14 cellular contexts compared by ENCODE assay signal in the genomic region with DNA sequence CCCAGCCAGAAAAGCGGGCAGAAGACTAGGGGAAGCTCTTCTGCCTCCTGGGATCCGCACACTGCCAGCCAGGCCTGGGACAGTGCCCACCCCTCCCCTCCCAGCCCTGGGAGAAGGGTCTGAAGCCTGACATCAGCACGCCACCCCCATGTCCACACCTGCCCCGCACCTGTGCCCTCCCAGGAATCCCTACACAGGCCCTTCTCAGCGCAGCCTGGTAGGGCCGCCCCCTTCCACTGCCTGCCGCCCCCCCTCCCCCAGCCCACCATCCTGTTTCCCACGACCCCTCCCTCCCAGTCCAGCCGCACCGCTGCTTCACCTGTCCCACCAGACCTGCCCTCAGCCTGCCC. TPM values are rescaled to one million over a fixed set of nuclear protein-coding genes. Genes with fewer than 3 reads are reported as not detected.
DNase-seq lines count a peak whose midpoint lies in the region; ATAC-seq and TF ChIP-seq lines count a peak whose summit lies in the region.
"Had no signal": no experiment of that assay in that cellular context is flagged by ENCODE, and none has a peak within 500 bp of the region (broad histone marks: within the 10 kb centered on the region; RNA-seq: fewer than 3 reads in every experiment).

No MANE protein-coding gene starts in this region.

- no CpG with 5 or more reads among the region's 10 CpGs for WGBS in iPS DF 6.9 (ENCODE audit: insufficient coverage, insufficient read length)

- H3K27ac ChIP-seq in DND-41 (ENCODE audit: low read length) (no peak overlapping the region), iPS DF 6.9 (ENCODE audit: low read length) (no peak overlapping the region)

- no peak overlapping the region for H3K4me3 ChIP-seq in DND-41 (ENCODE audit: low read depth in 1 of 2, low read length in 2 of 2)
- H3K4me3 ChIP-seq in NT2/D1 (ENCODE audit: insufficient read length, low read depth): peak overlapping the region; percentile 52
- H3K4me3 ChIP-seq in iPS DF 6.9 (ENCODE audit: low read length): peak overlapping the region; percentile 74; the same call in 1 of the 2 replicates

- peaks cover 11% of the 10 kb centered on the region for H3K4me1 Mint-ChIP-seq in activated naive CD4-positive, alpha-beta T cell treated with anti-CD3 and anti-CD28 coated beads, Interleukin-2, amount 10 ng/mL, durations not matched to agents 7 days and 5 days

- TF ChIP-seq CTCF in DND-41 (IDR thresholded peaks at IDR 0.05; ENCODE audit: borderline replicate concordance, extremely low read depth, low read length, poor library complexity, severe bottlenecking): no peak
- TF ChIP-seq CTCF in omental fat pad (IDR thresholded peaks at IDR 0.05): no peak

- H3K27me3 ChIP-seq in DND-41 (ENCODE audit: insufficient read depth, low read length, poor library complexity): peaks cover 25% of the 10 kb centered on the region
- H3K27me3 ChIP-seq in NT2/D1 (ENCODE audit: insufficient read depth, insufficient read length): peaks cover 37% of the 10 kb centered on the region
- peaks cover 5% of the 10 kb centered on the region; the same call in 1 of the 2 replicates for H3K27me3 ChIP-seq in iPS DF 6.9 (ENCODE audit: control insufficient read depth, insufficient read depth, low read length)

- peaks cover 89% of the 10 kb centered on the region for H3K27me3 Mint-ChIP-seq in activated naive CD4-positive, alpha-beta T cell treated with anti-CD3 and anti-CD28 coated beads, Interleukin-2, amount 10 ng/mL, durations not matched to agents 7 days and 5 days

- DNase-seq in DND-41 (no peak), NT2/D1 (ENCODE audit: low read depth, low spot score) (no peak), iPS DF 6.9 (ENCODE audit: low read depth, low spot score) (no peak), omental fat pad (ENCODE audit: low spot score) (no peak), GM19240 (ENCODE audit: insufficient read length, low spot score) (no peak)
- no peak for DNase-seq in activated naive CD4-positive, alpha-beta T cell treated with anti-CD3 and anti-CD28 coated beads, Interleukin-2, amount 10 ng/mL, durations not matched to agents 7 days and 5 days

- CTCF ChIA-PET in activated naive CD4-positive, alpha-beta T cell treated with anti-CD3 and anti-CD28 coated beads, Interleukin-2, amount 10 ng/mL, durations not matched to agents 7 days and 5 days (lab: Charles Lee): interaction anchor here (0.8 to 3.4 kb wide), 8 partner anchors 8 to 252 kb away, joined by 3 to 11 read pairs (median 4); no protein-coding TSS in a partner anchor

- H2AFZ ChIP-seq in DND-41 (ENCODE audit: low read depth, low read length): no peak overlapping the region

- no peaks in the 10 kb centered on the region for H3K9me3 Mint-ChIP-seq in activated naive CD4-positive, alpha-beta T cell treated with anti-CD3 and anti-CD28 coated beads, Interleukin-2, amount 10 ng/mL, durations not matched to agents 7 days and 5 days
- H3K9me3 Mint-ChIP-seq: activated CD4-positive, alpha-beta memory T cell treated with anti-CD3 and anti-CD28 coated beads, Interleukin-2, amount 10 ng/mL, durations not matched to agents 7 days and 5 days; activated naive CD8-positive, alpha-beta T cell treated with anti-CD3 and anti-CD28 coated beads for 36 hours had no signal

- peak overlapping the region; percentile 54 for H3K4me2 ChIP-seq in DND-41 (ENCODE audit: insufficient read depth, low read length)

- ATAC-seq in DND-41 (ENCODE audit: insufficient read depth, low read depth) (no peak), omental fat pad (ENCODE audit: low FRiP score) (peak; percentile 4), HG02981 (IDR thresholded peaks at IDR 0.05; ENCODE audit: unreplicated experiment) (no peak), HG02973 (IDR thresholded peaks at IDR 0.05; ENCODE audit: unreplicated experiment) (no peak)

- no peak overlapping the region for H3K4me3 Mint-ChIP-seq in activated naive CD4-positive, alpha-beta T cell treated with anti-CD3 and anti-CD28 coated beads, Interleukin-2, amount 10 ng/mL, durations not matched to agents 7 days and 5 days
- H3K4me3 Mint-ChIP-seq: activated CD4-positive, alpha-beta memory T cell treated with anti-CD3 and anti-CD28 coated beads, Interleukin-2, amount 10 ng/mL, durations not matched to agents 7 days and 5 days; activated naive CD8-positive, alpha-beta T cell treated with anti-CD3 and anti-CD28 coated beads for 36 hours had no signal

- no peaks in the 10 kb centered on the region for H3K36me3 Mint-ChIP-seq in activated naive CD4-positive, alpha-beta T cell treated with anti-CD3 and anti-CD28 coated beads, Interleukin-2, amount 10 ng/mL, durations not matched to agents 7 days and 5 days
- H3K36me3 Mint-ChIP-seq: activated naive CD8-positive, alpha-beta T cell treated with anti-CD3 and anti-CD28 coated beads for 36 hours had no signal

- H3K27ac Mint-ChIP-seq in activated naive CD4-positive, alpha-beta T cell treated with anti-CD3 and anti-CD28 coated beads, Interleukin-2, amount 10 ng/mL, durations not matched to agents 7 days and 5 days: no peak overlapping the region
- H3K27ac Mint-ChIP-seq: activated CD4-positive, alpha-beta memory T cell treated with anti-CD3 and anti-CD28 coated beads, Interleukin-2, amount 10 ng/mL, durations not matched to agents 7 days and 5 days; activated naive CD8-positive, alpha-beta T cell treated with anti-CD3 and anti-CD28 coated beads for 36 hours had no signal

- H3K36me3 ChIP-seq in DND-41 (ENCODE audit: insufficient read depth, low read length) (no peaks in the 10 kb centered on the region), NT2/D1 (ENCODE audit: insufficient read depth, insufficient read length, low read length) (no peaks in the 10 kb centered on the region), iPS DF 6.9 (ENCODE audit: control insufficient read depth, insufficient read depth, low read length) (no peaks in the 10 kb centered on the region)

- no peaks in the 10 kb centered on the region for H4K20me1 ChIP-seq in DND-41 (ENCODE audit: insufficient read depth, low read length)

- H3K4me1 ChIP-seq in DND-41 (ENCODE audit: insufficient read depth, low read length) (peaks cover 22% of the 10 kb centered on the region), NT2/D1 (ENCODE audit: insufficient read depth, insufficient read length) (peaks cover 10% of the 10 kb centered on the region), iPS DF 6.9 (ENCODE audit: control insufficient read depth, insufficient read depth, low read length) (0 out of 2 replicates have a peak, but pooled peaks cover 2% of the 10 kb centered on the region)

- H3K9me3 ChIP-seq in DND-41 (ENCODE audit: insufficient read depth, low read length, severe bottlenecking) (no peaks in the 10 kb centered on the region), NT2/D1 (ENCODE audit: insufficient read depth, low read length) (no peaks in the 10 kb centered on the region), iPS DF 6.9 (ENCODE audit: control insufficient read depth, insufficient read depth, low read length) (no peaks in the 10 kb centered on the region)

- H3K9ac ChIP-seq in DND-41 (ENCODE audit: low read depth, low read length): peak overlapping the region; percentile 18; the same call in 1 of the 2 replicates
- no peak overlapping the region for H3K9ac ChIP-seq in NT2/D1 (ENCODE audit: insufficient read length, low read depth)

- no peaks in the 10 kb centered on the region for H3K79me2 ChIP-seq in DND-41 (ENCODE audit: insufficient read depth, low read length)

RNA-seq across cellular contexts. Expression of a gene that starts 10.6 kb away (rescaled TPM):
- not detected for total RNA-seq in omental fat pad
- total RNA-seq: activated naive CD8-positive, alpha-beta T cell treated with anti-CD3 and anti-CD28 coated beads for 36 hours; fibroblast of lung; MCF 10A; mononuclear cell; RPMI7951 had no signal

RNA-seq across cellular contexts. Expression of a gene that starts 36.6 kb away (rescaled TPM):
- total RNA-seq in omental fat pad: 1 to 10 TPM in 2 of 4 donors, under 1 TPM in 2; 0.28 to 5.2 (median 1.5) TPM

RNA-seq across cellular contexts. Expression of a gene that starts 55.5 kb away (rescaled TPM):
- 1 to 10 TPM in 2 of 4 donors, under 1 TPM in 2; 0.88 to 2.2 (median 1.2) TPM for total RNA-seq in omental fat pad

Comparison
In these comparisons a context has a peak if more than half of its experiments do, and no peak if none do; other contexts are left out.
1. H3K4me3 ChIP-seq: peak in NT2/D1 (single experiment) and iPS DF 6.9 (single experiment); none in DND-41 (0 of 2).